In genomic region chr13:43298799-43299198, GRCh38 we compare ENCODE assay signal across 24 cellular contexts.
DNase-seq lines count a peak whose midpoint lies in the region; ATAC-seq and TF ChIP-seq lines count a peak whose summit lies in the region.
"Had no signal": no experiment of that assay in that cellular context is flagged by ENCODE, and none has a peak within 500 bp of the region (broad histone marks: within the 10 kb centered on the region; RNA-seq: fewer than 3 reads in every experiment).

No MANE protein-coding gene starts in this region.

- CTCF ChIA-PET in PC-9 (lab: Charles Lee): no interaction called here

- H3K4me2 ChIP-seq in GM23338 (no peak overlapping the region), PC-9 (no peak overlapping the region)

- no peaks in the 10 kb centered on the region for H3K9me3 ChIP-seq in PC-9 (ENCODE audit: insufficient read depth, low read depth)
- H3K9me3 ChIP-seq: testis had no signal

- H4K20me1 ChIP-seq in GM23338 (replicated peaks; ENCODE audit: insufficient read depth) (no peaks in the 10 kb centered on the region), PC-9 (ENCODE audit: insufficient read depth) (no peaks in the 10 kb centered on the region)

- no peaks in the 10 kb centered on the region for H3K27me3 ChIP-seq in GM23338 (ENCODE audit: insufficient read depth)
- no peaks in the 10 kb centered on the region for H3K27me3 ChIP-seq in PC-9 (ENCODE audit: insufficient read depth, low read depth)
- H3K27me3 ChIP-seq: testis had no signal

- intact Hi-C loops in PC-9 (cut with micrococcal nuclease; ENCODE audit: unreplicated experiment): no loop called here

- no peaks in the 10 kb centered on the region for H3K36me3 Mint-ChIP-seq in GM23338 (ENCODE audit: low read depth)
- H3K36me3 Mint-ChIP-seq: activated naive CD8-positive, alpha-beta T cell treated with anti-CD3 and anti-CD28 coated beads, Interleukin-2, amount 10 ng/mL, durations not matched to agents 7 days and 5 days; memory B cell had no signal

- POLR2A ChIA-PET in PC-9 (lab: Charles Lee; ENCODE audit: unreplicated experiment): no interaction called here

- H3K36me3 ChIP-seq in GM23338 (ENCODE audit: insufficient read depth) (no peaks in the 10 kb centered on the region), PC-9 (ENCODE audit: low read depth) (no peaks in the 10 kb centered on the region)
- H3K36me3 ChIP-seq: WERI-Rb-1 had no signal

- ATAC-seq in GM23338: no peak
- ATAC-seq: effector memory CD8-positive, alpha-beta T cell; SK-N-SH treated with all-trans-retinoic acid at 6 μM for 48 hours had no signal

- H3K79me2 ChIP-seq in GM23338 (replicated peaks; ENCODE audit: insufficient read depth) (no peaks in the 10 kb centered on the region), PC-9 (ENCODE audit: low read depth) (no peaks in the 10 kb centered on the region)

- no peak for TF ChIP-seq CTCF in GM23338 (conservative IDR thresholded peaks at IDR 0.05; ENCODE audit: low read depth in 2 of 2)
- TF ChIP-seq CTCF in PC-9 (conservative IDR thresholded peaks at IDR 0.05): no peak

- BruUV-seq in PC-9 (replicated peaks; lab: Mats Ljungman, UMichigan): no TSS peak

- H3K27ac ChIP-seq in GM23338 (ENCODE audit: low read depth) (no peak overlapping the region), caudate nucleus (ENCODE audit: low read depth, low read length) (no peak overlapping the region), PC-9 (no peak overlapping the region)
- H3K27ac ChIP-seq: testis, WERI-Rb-1 had no signal

- H3K4me3 ChIP-seq in GM23338 (no peak overlapping the region), PC-9 (no peak overlapping the region)
- H3K4me3 ChIP-seq: smooth muscle cell, testis had no signal

- H3K4me1 ChIP-seq in GM23338 (ENCODE audit: insufficient read depth) (0 out of 2 replicates have a peak, but pooled peaks cover 8% of the 10 kb centered on the region), PC-9 (replicated peaks; ENCODE audit: insufficient read depth) (no peaks in the 10 kb centered on the region)

- H3K9me2 ChIP-seq in GM23338 (ENCODE audit: insufficient read depth): no peaks in the 10 kb centered on the region
- no peaks in the 10 kb centered on the region for H3K9me2 ChIP-seq in PC-9 (ENCODE audit: insufficient read depth)

- H2AFZ ChIP-seq in GM23338 (peak overlapping the region; percentile 9; the same call in 1 of the 2 replicates), PC-9 (no peak overlapping the region)

- DNase-seq in NCI-H1417 (lab: John Stamatoyannopoulos, UW): peak; percentile 28 to 63 (median 59)
- DNase-seq in NCI-H1417 treated with DMSO at 0.1 percent for 48 hours (lab: John Stamatoyannopoulos, UW): no peak
- DNase-seq in GM23338 (ENCODE audit: low spot score): no peak
- DNase-seq in NCI-H69 (lab: John Stamatoyannopoulos, UW): peak; percentile 92
- DNase-seq in lung microvascular endothelial cell (ENCODE audit: low read depth in 2 of 2): peak; percentile 34 to 57
- DNase-seq in activated gamma-delta T cell treated with Interleukin-2 at 50 U/mL for 16 hours: no peak
- no peak for DNase-seq in caudate nucleus (lab: John Stamatoyannopoulos, UW)
- no peak for DNase-seq in PC-9
- DNase-seq: 8988T; activated naive CD8-positive, alpha-beta T cell treated with anti-CD3 and anti-CD28 coated beads, Interleukin-2, amount 10 ng/mL, durations not matched to agents 7 days and 5 days; AML-193; effector memory CD8-positive, alpha-beta T cell; EL; GOT3; NCI-H1092; stimulated activated CD4-positive, alpha-beta T cell treated with anti-CD3 and anti-CD28 coated beads, Interleukin-2, amount 100 ng/mL, for 48 hours; stimulated activated naive CD4-positive, alpha-beta T cell; testis; WERI-Rb-1 had no signal

- H3K4me3 Mint-ChIP-seq in GM23338: no peak overlapping the region
- H3K4me3 Mint-ChIP-seq: activated naive CD8-positive, alpha-beta T cell treated with anti-CD3 and anti-CD28 coated beads, Interleukin-2, amount 10 ng/mL, durations not matched to agents 7 days and 5 days; effector memory CD8-positive, alpha-beta T cell; memory B cell; T-helper 2 cell treated with Interferon-gamma antibody and Interleukin-4, amounts not matched to agents 5 μg/mL and 100 μg/mL, for 36 hours had no signal

- H3F3A ChIP-seq in GM23338 (replicated peaks; ENCODE audit: low read depth): no peaks in the 10 kb centered on the region
- H3F3A ChIP-seq in PC-9 (ENCODE audit: insufficient read depth, low read depth): no peaks in the 10 kb centered on the region

- peaks cover 19% of the 10 kb centered on the region for H3K4me1 Mint-ChIP-seq in GM23338
- H3K4me1 Mint-ChIP-seq: activated naive CD8-positive, alpha-beta T cell treated with anti-CD3 and anti-CD28 coated beads, Interleukin-2, amount 10 ng/mL, durations not matched to agents 7 days and 5 days; memory B cell had no signal

- H3K27me3 Mint-ChIP-seq in GM23338 (ENCODE audit: insufficient read depth, low read depth, poor library complexity): peaks cover 7% of the 10 kb centered on the region

- no peaks in the 10 kb centered on the region for H3K9me3 Mint-ChIP-seq in GM23338
- H3K9me3 Mint-ChIP-seq: activated naive CD8-positive, alpha-beta T cell treated with anti-CD3 and anti-CD28 coated beads, Interleukin-2, amount 10 ng/mL, durations not matched to agents 7 days and 5 days; activated T-helper 2 cell treated with anti-CD3 and anti-CD28 coated beads, Interferon-gamma antibody, Interleukin-2, Interleukin-4, amounts not matched to agents 10 μg/mL and 5 μg/mL and 100 μg/mL, durations not matched to agents 14 hours and 24 hours and 36 hours; effector memory CD8-positive, alpha-beta T cell; memory B cell; T-helper 2 cell treated with Interferon-gamma antibody and Interleukin-4, amounts not matched to agents 5 μg/mL and 100 μg/mL, for 36 hours had no signal

- H3K27ac Mint-ChIP-seq in GM23338: no peak overlapping the region
- H3K27ac Mint-ChIP-seq: activated naive CD8-positive, alpha-beta T cell treated with anti-CD3 and anti-CD28 coated beads, Interleukin-2, amount 10 ng/mL, durations not matched to agents 7 days and 5 days; activated T-helper 2 cell treated with anti-CD3 and anti-CD28 coated beads, Interferon-gamma antibody, Interleukin-2, Interleukin-4, amounts not matched to agents 10 μg/mL and 5 μg/mL and 100 μg/mL, durations not matched to agents 14 hours and 24 hours and 36 hours; effector memory CD8-positive, alpha-beta T cell; memory B cell; T-helper 2 cell treated with Interferon-gamma antibody and Interleukin-4, amounts not matched to agents 5 μg/mL and 100 μg/mL, for 36 hours had no signal

TF ChIP-seq in GM23338, 12 proteins besides CTCF, POLR2A, EP300 and RAD21 (continues in another document):
- TF ChIP-seq CREB1 (CRISPR knock-in tag; IDR thresholded peaks at IDR 0.05; ENCODE audit: low read depth): no peak
- no peak for TF ChIP-seq JUNB (IDR thresholded peaks at IDR 0.05; ENCODE audit: unreplicated experiment)
- no peak for TF ChIP-seq NANOG (IDR thresholded peaks at IDR 0.05; ENCODE audit: borderline replicate concordance)
- TF ChIP-seq POLR2AphosphoS5 (IDR thresholded peaks at IDR 0.05; ENCODE audit: low read depth): no peak
- TF ChIP-seq EZH2 (IDR thresholded peaks at IDR 0.05; ENCODE audit: low read depth, unreplicated experiment): no peak
- no peak for TF ChIP-seq ZNF331 (CRISPR knock-in tag; IDR thresholded peaks at IDR 0.05; ENCODE audit: low read depth)
- TF ChIP-seq EZH2phosphoT487 (IDR thresholded peaks at IDR 0.05; ENCODE audit: unreplicated experiment): no peak

Comparison
In these comparisons a context has a peak if more than half of its experiments do, and no peak if none do; other contexts are left out.
1. DNase-seq: peak in NCI-H1417 (3 of 3), NCI-H69 (single experiment) and lung microvascular endothelial cell (2 of 2); none in NCI-H1417 treated with DMSO at 0.1 percent for 48 hours (single experiment), GM23338 (single experiment), activated gamma-delta T cell treated with Interleukin-2 at 50 U/mL for 16 hours (single experiment), caudate nucleus (0 of 61) and PC-9 (0 of 2).